1 cellular context compared by ENCODE assay signal in the genomic region with DNA sequence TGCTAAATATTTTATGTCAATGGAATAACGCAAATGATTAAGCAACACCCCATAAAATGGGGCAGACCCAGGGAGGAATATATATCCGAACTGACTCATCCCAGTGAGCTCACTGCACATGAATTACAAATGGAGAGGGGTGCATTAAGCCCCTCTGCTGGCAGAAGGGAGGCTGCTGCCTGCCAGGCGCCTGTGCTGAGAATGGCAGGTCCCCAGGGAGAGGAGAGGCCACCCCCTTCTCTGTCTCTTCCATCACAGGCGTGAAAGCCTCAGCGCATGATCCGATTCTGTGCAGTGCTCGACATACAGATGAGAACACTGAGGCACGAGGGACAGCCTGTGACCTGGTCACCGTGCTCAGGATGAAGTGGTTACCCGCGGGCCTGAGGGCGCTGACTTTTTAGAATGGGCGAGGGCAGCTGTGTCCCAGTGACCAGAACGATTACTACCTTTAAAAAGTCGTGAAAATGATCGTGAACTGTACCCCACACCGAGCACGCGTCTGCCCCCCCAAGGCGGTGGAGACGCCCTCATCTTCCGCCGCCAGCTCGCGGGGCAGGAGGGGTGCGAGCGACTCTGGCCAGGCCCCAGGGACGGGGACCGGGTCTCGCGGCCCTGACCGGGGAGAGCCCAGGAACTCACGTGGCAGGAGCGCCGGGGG.
A peak's percentile ranks its signal among the peaks of the same experiment; 100 is the strongest.
TF ChIP-seq lines count a peak whose summit lies in the region.

No MANE protein-coding gene starts in this region.

TF ChIP-seq in H1, 55 proteins besides CTCF, POLR2A, EP300 and RAD21:
- TF ChIP-seq RBBP5 (IDR thresholded peaks at IDR 0.05; ENCODE audit: borderline replicate concordance, low read depth, low read length) (0 out of 2 replicates have a peak, but pooled peaks have one; percentile 7), ASH2L (IDR thresholded peaks at IDR 0.05; ENCODE audit: low read length) (peak; percentile 28), KDM4A (IDR thresholded peaks at IDR 0.05; ENCODE audit: low read depth, low read length, severe bottlenecking) (peak; percentile 42), PHF8 (conservative IDR thresholded peaks at IDR 0.05; ENCODE audit: low read depth, low read length) (peak; percentile 40; the same call in 1 of the 2 replicates)
- TF ChIP-seq, protein P1, sequence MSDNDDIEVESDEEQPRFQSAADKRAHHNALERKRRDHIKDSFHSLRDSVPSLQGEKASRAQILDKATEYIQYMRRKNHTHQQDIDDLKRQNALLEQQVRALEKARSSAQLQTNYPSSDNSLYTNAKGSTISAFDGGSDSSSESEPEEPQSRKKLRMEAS (IDR thresholded peaks at IDR 0.05) = 0 out of 2 replicates have a peak, but pooled peaks have one; percentile 8
